Comparison of ENCODE assay signal across 8 cellular contexts in the genomic region with DNA sequence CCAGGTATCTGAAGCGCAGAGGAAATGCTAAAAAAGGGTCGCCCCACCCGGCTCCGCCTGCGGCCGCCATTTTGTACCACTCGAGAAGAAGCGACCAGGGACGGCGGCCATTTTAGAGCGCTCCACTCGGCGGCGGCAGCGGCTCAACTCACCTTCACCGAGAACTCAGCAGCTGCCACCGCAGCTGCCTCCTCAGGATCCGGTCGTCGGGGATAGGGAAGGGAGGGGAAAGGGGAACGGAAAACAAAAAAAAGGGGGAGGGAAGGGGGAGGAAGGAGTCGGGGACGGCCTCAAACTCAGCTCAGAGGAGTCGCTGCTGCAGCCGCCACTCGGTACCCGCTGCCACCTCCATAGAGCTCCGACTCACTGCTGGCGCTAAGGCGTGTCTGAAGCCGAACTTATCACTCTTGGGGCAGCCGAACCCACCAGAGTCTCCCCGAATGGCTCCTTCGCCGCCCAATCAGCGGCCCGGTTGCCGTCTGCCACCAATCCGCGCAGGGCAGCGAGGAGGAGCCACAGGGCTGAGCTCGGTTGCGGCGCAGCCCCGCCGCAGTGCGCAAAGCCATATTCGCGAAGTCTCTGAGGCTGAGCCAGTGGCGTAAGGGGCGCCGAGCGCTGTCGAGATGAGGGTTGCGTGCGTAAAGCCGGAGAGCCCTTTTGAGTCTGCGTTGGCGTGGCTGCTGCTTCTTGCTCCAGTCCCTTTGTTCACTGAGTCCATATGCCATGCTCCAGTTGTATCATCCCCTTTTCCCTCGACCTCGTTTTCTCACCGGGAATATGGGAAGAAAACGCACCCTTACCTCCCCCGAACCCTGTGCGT. TPM values are rescaled to one million over a fixed set of nuclear protein-coding genes. Genes with fewer than 3 reads are reported as not detected.
DNase-seq lines count a peak whose midpoint lies in the region; ATAC-seq, FAIRE-seq and TF ChIP-seq lines count a peak whose summit lies in the region.

TSS of gene EIF4G2 (minus strand) at position 374 of the 820 bp plus-strand sequence.

- H4K20me1 ChIP-seq in mammary epithelial cell (ENCODE audit: insufficient read depth, low read length), result no peaks in the 10 kb centered on the region

- H3K9ac ChIP-seq in mammary epithelial cell (ENCODE audit: insufficient read depth, low read length) (peak within 1 kb of the TSS; percentile 90), iPS-20b (ENCODE audit: low read depth, low read length) (peak within 1 kb of the TSS; percentile 99)

- H3K4me1 ChIP-seq in mammary epithelial cell (ENCODE audit: insufficient read depth, low read length) (peaks cover 23% of the 10 kb centered on the region), iPS-20b (ENCODE audit: insufficient read depth, low read length) (peaks cover 6% of the 10 kb centered on the region; the same call in 1 of the 2 replicates), small intestine (ENCODE audit: control insufficient read depth in 2 of 2, insufficient read depth in 1 of 2, low read depth in 1 of 2, low read length in 1 of 2) (peaks cover 2 to 3% of the 10 kb centered on the region in 2 donors)

- intact Hi-C loops in mammary epithelial cell (cut with micrococcal nuclease), result loop anchor here (1.0 kb wide), 5 partner anchors 13 to 219 kb away; partner anchors contain the start of gene ZBED5

- H3K4me3 ChIP-seq in WERI-Rb-1 (ENCODE audit: low read depth, low read length), result peak within 1 kb of the TSS; percentile 98
- peak within 1 kb of the TSS; percentile 64 to 89 (median 86) for H3K4me3 ChIP-seq in mammary epithelial cell (replicated peaks in 1 of 3; ENCODE audit: insufficient read depth in 1 of 3, low read depth in 2 of 3, low read length in 3 of 3)
- H3K4me3 ChIP-seq in iPS-20b (ENCODE audit: low read length), result peak within 1 kb of the TSS; percentile 95
- peak within 1 kb of the TSS; percentile 85 to 94 for H3K4me3 ChIP-seq in small intestine (ENCODE audit: low read depth in 1 of 2, low read length in 2 of 2)

- H3K9me3 ChIP-seq in WERI-Rb-1 (ENCODE audit: severe bottlenecking) (no peaks in the 10 kb centered on the region), mammary epithelial cell (replicated peaks; ENCODE audit: insufficient read depth, low read length) (no peaks in the 10 kb centered on the region), iPS-20b (ENCODE audit: insufficient read depth, low read depth, low read length) (no peaks in the 10 kb centered on the region), small intestine (ENCODE audit: control insufficient read depth, low read depth) (no peaks in the 10 kb centered on the region)

- peaks cover 49% of the 10 kb centered on the region for H3K36me3 ChIP-seq in WERI-Rb-1
- peaks cover 27% of the 10 kb centered on the region for H3K36me3 ChIP-seq in mammary epithelial cell (ENCODE audit: insufficient read depth, low read length)
- peaks cover 44% of the 10 kb centered on the region for H3K36me3 ChIP-seq in iPS-20b (ENCODE audit: insufficient read depth, low read depth, low read length)
- H3K36me3 ChIP-seq in small intestine (ENCODE audit: control insufficient read depth in 2 of 2, insufficient read depth in 2 of 2, low read length in 2 of 2), result peaks cover 3 to 18% of the 10 kb centered on the region in 2 donors

- TSS peak; percentile 30 for BruUV-seq in mammary epithelial cell (replicated peaks; lab: Mats Ljungman, UMichigan)

- H3K79me2 ChIP-seq in mammary epithelial cell (ENCODE audit: insufficient read depth, low read length), result peaks cover 49% of the 10 kb centered on the region

- dilution Hi-C loops in mammary epithelial cell (cut with HindIII; ENCODE audit: low sequenced_read_pairs), result loop anchor here (5.0 kb wide), 1 partner anchor 89 kb away; no protein-coding TSS in a partner anchor

- no peaks in the 10 kb centered on the region for H3K27me3 ChIP-seq in WERI-Rb-1 (ENCODE audit: insufficient read depth, low read depth, severe bottlenecking)
- no peaks in the 10 kb centered on the region for H3K27me3 ChIP-seq in mammary epithelial cell (ENCODE audit: insufficient read depth, low read length)
- no peaks in the 10 kb centered on the region for H3K27me3 ChIP-seq in iPS-20b (ENCODE audit: insufficient read depth, low read length)
- no peaks in the 10 kb centered on the region for H3K27me3 ChIP-seq in small intestine (ENCODE audit: control insufficient read depth in 2 of 2, insufficient read depth in 2 of 2, low read length in 2 of 2)

- peak within 1 kb of the TSS; percentile 87 for H2AFZ ChIP-seq in mammary epithelial cell (ENCODE audit: low read depth, low read length)

- peak within 1 kb of the TSS; percentile 99 for H3K27ac ChIP-seq in WERI-Rb-1
- peak within 1 kb of the TSS; percentile 83 for H3K27ac ChIP-seq in mammary epithelial cell (ENCODE audit: insufficient read depth, low read depth, low read length)
- peak within 1 kb of the TSS; percentile 99 for H3K27ac ChIP-seq in iPS-20b (ENCODE audit: low read length)
- H3K27ac ChIP-seq in small intestine (ENCODE audit: low read depth in 1 of 2, low read length in 1 of 2), result peak within 1 kb of the TSS; percentile 96 to 99

- peak; percentile 91 for ATAC-seq in GM18873 (IDR thresholded peaks at IDR 0.05; ENCODE audit: low FRiP score, unreplicated experiment)
- peak; percentile 92 for ATAC-seq in HG03139 (IDR thresholded peaks at IDR 0.05; ENCODE audit: unreplicated experiment)

- WGBS in mammary epithelial cell (ENCODE audit: low coverage, missing lambda C conversion rate), result 3% methylated on average over 45 of the region's 65 CpGs
- WGBS in small intestine, 3 donors, result 0% methylated on average over 55 to 65 of the region's 65 CpGs

- DNase-seq in ACHN (peak; percentile 96), NCI-H2227 (lab: John Stamatoyannopoulos, UW; ENCODE audit: unreplicated experiment) (peak; percentile 99), WERI-Rb-1 (peak; percentile 98), mammary epithelial cell (peak; percentile 99), small intestine (peak; percentile 99)

- H3K4me2 ChIP-seq in mammary epithelial cell (ENCODE audit: insufficient read depth, low read depth, low read length), result peak within 1 kb of the TSS; percentile 98

- no peak for TF ChIP-seq CTCF in WERI-Rb-1 (IDR thresholded peaks at IDR 0.05; ENCODE audit: low read depth, low read length)
- TF ChIP-seq CTCF in mammary epithelial cell (conservative IDR thresholded peaks at IDR 0.05 in 1 of 2, IDR thresholded peaks at IDR 0.05 in 1 of 2; ENCODE audit: extremely low read depth in 1 of 2, insufficient read depth in 1 of 2, low read depth in 1 of 2, low read length in 2 of 2), result no peak

- in situ Hi-C loops in ACHN (cut with HindIII; ENCODE audit: low pct_ligation_motif_present, low pct_unique_long_range_greater_than_20kb, low sequenced_read_pairs), result no loop called here
- in situ Hi-C loops in mammary epithelial cell (cut with MboI; ENCODE audit: low sequenced_read_pairs in 2 of 2), result no loop called here

- CTCF ChIA-PET in mammary epithelial cell (lab: Charles Lee; ENCODE audit: low non-redundant PET), result interaction anchor here (0.6 to 1.3 kb wide), 10 partner anchors 13 to 741 kb away, joined by 3 to 6 read pairs (median 4); no protein-coding TSS in a partner anchor

- no peak for FAIRE-seq in small intestine (lab: Jason Lieb, UNC)

RNA-seq across cellular contexts. Expression of gene EIF4G2, which starts in this region (rescaled TPM):
- total RNA-seq in mammary epithelial cell, result 100 to 1,000 TPM; 737 to 956 TPM
- polyA plus RNA-seq in mammary epithelial cell, result 444 TPM
- polyA minus RNA-seq in mammary epithelial cell, result 1,074 TPM
- polyA plus RNA-seq in small intestine, result 100 to 1,000 TPM; 208 to 272 (median 218) TPM

Comparison
In these comparisons a context has a peak if more than half of its experiments do, and no peak if none do; other contexts are left out.
1. Peak in every context shown above with its lines: DNase-seq, ATAC-seq, H3K4me3 ChIP-seq and H3K27ac ChIP-seq.